1 cellular context compared by ENCODE assay signal in genomic region chrX:124764354-124764753, GRCh38.
TF ChIP-seq lines count a peak whose summit lies in the region.

No MANE protein-coding gene starts in this region.

TF ChIP-seq in K562, 482 proteins besides CTCF, POLR2A, EP300 and RAD21 (continued from another document and continues in another):
- no peak for TF ChIP-seq RERE (CRISPR knock-in tag; IDR thresholded peaks at IDR 0.05; ENCODE audit: borderline replicate concordance)
- no peak for TF ChIP-seq E2F3 (CRISPR knock-in tag; IDR thresholded peaks at IDR 0.05)
- no peak for TF ChIP-seq FOXA3 (CRISPR knock-in tag; conservative IDR thresholded peaks at IDR 0.05 in 1 of 2, IDR thresholded peaks at IDR 0.05 in 1 of 2)
- TF ChIP-seq TARDBP (IDR thresholded peaks at IDR 0.05), result no peak
- TF ChIP-seq ZNF174 (CRISPR knock-in tag; IDR thresholded peaks at IDR 0.05), result no peak
- no peak for TF ChIP-seq THRA (IDR thresholded peaks at IDR 0.05)
- no peak for TF ChIP-seq SPI1 (IDR thresholded peaks at IDR 0.05; ENCODE audit: borderline replicate concordance, low read depth, low read length)
- no peak for TF ChIP-seq KDM5B (IDR thresholded peaks at IDR 0.05; ENCODE audit: insufficient replicate concordance, low read depth, low read length)
- no peak for TF ChIP-seq CREB3L1 (IDR thresholded peaks at IDR 0.05; ENCODE audit: borderline replicate concordance, low read depth)
- TF ChIP-seq UBTF (IDR thresholded peaks at IDR 0.05; ENCODE audit: borderline replicate concordance in 1 of 2, low read depth in 2 of 2, low read length in 2 of 2), result no peak
- TF ChIP-seq AFF1 (IDR thresholded peaks at IDR 0.05; ENCODE audit: low read depth in 1 of 2, partially characterized antibody in 2 of 2), result no peak
- TF ChIP-seq CREB5 (CRISPR knock-in tag; IDR thresholded peaks at IDR 0.05), result no peak
- TF ChIP-seq NR2F6 (CRISPR knock-in tag; IDR thresholded peaks at IDR 0.05), result no peak
- no peak for TF ChIP-seq POU5F1 (IDR thresholded peaks at IDR 0.05; ENCODE audit: borderline replicate concordance, low read depth, low read length, partially characterized antibody)
- no peak for TF ChIP-seq SRSF3 (IDR thresholded peaks at IDR 0.05; ENCODE audit: insufficient read depth, low read length)
- TF ChIP-seq PHB2 (IDR thresholded peaks at IDR 0.05; ENCODE audit: low read depth), result no peak
- TF ChIP-seq ATF2 (CRISPR knock-in tag; IDR thresholded peaks at IDR 0.05), result no peak
- TF ChIP-seq ZNF445 (CRISPR knock-in tag; IDR thresholded peaks at IDR 0.05; ENCODE audit: low read depth), result no peak
- TF ChIP-seq MTF1 (CRISPR knock-in tag; IDR thresholded peaks at IDR 0.05; ENCODE audit: borderline replicate concordance), result no peak
- TF ChIP-seq PBX2 (CRISPR knock-in tag; IDR thresholded peaks at IDR 0.05; ENCODE audit: low read depth), result no peak
- peak; percentile 91 for TF ChIP-seq PBX2 (tag; conservative IDR thresholded peaks at IDR 0.05; ENCODE audit: low read depth)
- TF ChIP-seq THRAP3 (IDR thresholded peaks at IDR 0.05; ENCODE audit: borderline replicate concordance), result no peak
- TF ChIP-seq RUNX1 (IDR thresholded peaks at IDR 0.05; ENCODE audit: low read depth), result no peak
- TF ChIP-seq BCLAF1 (IDR thresholded peaks at IDR 0.05; ENCODE audit: borderline replicate concordance in 1 of 2, control insufficient read depth in 1 of 2, low read depth in 2 of 2, low read length in 1 of 2), result no peak
- TF ChIP-seq GTF2B (IDR thresholded peaks at IDR 0.05; ENCODE audit: extremely low read depth, insufficient read length), result no peak
- peak; percentile 81 for TF ChIP-seq CBFA2T2 (conservative IDR thresholded peaks at IDR 0.05)
- no peak for TF ChIP-seq ETV1 (tag; conservative IDR thresholded peaks at IDR 0.05; ENCODE audit: low read depth)
- no peak for TF ChIP-seq CCAR2 (IDR thresholded peaks at IDR 0.05; ENCODE audit: low read depth, low read length)
